1 cellular context compared by ENCODE assay signal in genomic region chr7:155381852-155382801, GRCh38.
TF ChIP-seq lines count a peak whose summit lies in the region.

No MANE protein-coding gene starts in this region.

TF ChIP-seq in SK-N-SH, 30 proteins besides CTCF, POLR2A, EP300 and RAD21 (continued from another document):
- TF ChIP-seq REST (IDR thresholded peaks at IDR 0.05; ENCODE audit: low read depth, low read length) (no peak), CHD2 (IDR thresholded peaks at IDR 0.05; ENCODE audit: low read length, partially characterized antibody) (no peak), ELF1 (IDR thresholded peaks at IDR 0.05) (no peak), FOXM1 (IDR thresholded peaks at IDR 0.05; ENCODE audit: low read depth) (no peak), TAF1 (IDR thresholded peaks at IDR 0.05; ENCODE audit: borderline replicate concordance, low read depth, low read length) (no peak), RXRA (IDR thresholded peaks at IDR 0.05; ENCODE audit: borderline replicate concordance, low read depth) (no peak), GABPA (IDR thresholded peaks at IDR 0.05; ENCODE audit: low read depth) (no peak), TEAD4 (IDR thresholded peaks at IDR 0.05; ENCODE audit: borderline replicate concordance, insufficient read depth) (no peak), FOXJ3 (CRISPR knock-in tag; IDR thresholded peaks at IDR 0.05) (no peak)
- TF ChIP-seq, protein P1, sequence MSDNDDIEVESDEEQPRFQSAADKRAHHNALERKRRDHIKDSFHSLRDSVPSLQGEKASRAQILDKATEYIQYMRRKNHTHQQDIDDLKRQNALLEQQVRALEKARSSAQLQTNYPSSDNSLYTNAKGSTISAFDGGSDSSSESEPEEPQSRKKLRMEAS (IDR thresholded peaks at IDR 0.05; ENCODE audit: low read depth): no peak
